ENCODE assay signal across 8 cellular contexts in genomic region chr3:71582612-71583568, GRCh38. TPM values are rescaled to one million over a fixed set of nuclear protein-coding genes. Genes with fewer than 3 reads are reported as not detected.
A peak's percentile ranks its signal among the peaks of the same experiment; 100 is the strongest.
DNase-seq lines count a peak whose midpoint lies in the region; ATAC-seq and TF ChIP-seq lines count a peak whose summit lies in the region.

No MANE protein-coding gene starts in this region.

- peak overlapping the region; percentile 94 for H3K27ac Mint-ChIP-seq in CD8-positive, alpha-beta T cell

- peaks cover 15% of the 10 kb centered on the region for H3K36me3 Mint-ChIP-seq in CD8-positive, alpha-beta T cell

- no peaks in the 10 kb centered on the region for H3K36me3 ChIP-seq in CD8-positive, alpha-beta T cell (ENCODE audit: insufficient read depth, low read length)

- POLR2A ChIA-PET in CD8-positive, alpha-beta T cell (lab: Charles Lee), result interaction anchor here (0.6 to 1.7 kb wide), 8 partner anchors 9 to 520 kb away, joined by 3 to 7 read pairs (median 5); no protein-coding TSS in a partner anchor

- peak overlapping the region; percentile 75 for H3K4me3 ChIP-seq in CD8-positive, alpha-beta T cell (ENCODE audit: low read depth, low read length)

- H3K27ac ChIP-seq in CD8-positive, alpha-beta T cell (ENCODE audit: low read depth, low read length), result peak overlapping the region; percentile 67

- CTCF ChIA-PET in CD8-positive, alpha-beta T cell (lab: Charles Lee), result interaction anchor here (0.9 to 1.4 kb wide), 7 partner anchors 12 to 1032 kb away, joined by 3 to 6 read pairs (median 3); no protein-coding TSS in a partner anchor

- intact Hi-C loops in CD8-positive, alpha-beta T cell (cut with DNase I, micrococcal nuclease), result loop anchor here (2.0 to 10.0 kb wide), 9 partner anchors 86 to 1414 kb away; partner anchors contain the start of genes EIF4E3 (in 1 of the 2) and PPP4R2 (in 1 of the 2)

- peaks cover 14% of the 10 kb centered on the region for H3K4me1 ChIP-seq in CD8-positive, alpha-beta T cell (ENCODE audit: insufficient read depth, low read length)

- peak; percentile 36 to 71 (median 62) for DNase-seq in CD8-positive, alpha-beta T cell
- peak; percentile 20 for DNase-seq in SW480 (ENCODE audit: low spot score)
- peak; percentile 39 for DNase-seq in amniotic epithelial cell (ENCODE audit: low read depth)
- peak; percentile 57 to 64 for DNase-seq in hippocampal formation (lab: John Stamatoyannopoulos, UW)
- peak; percentile 46 for DNase-seq in renal cortical epithelial cell (ENCODE audit: low read depth)

- no peaks in the 10 kb centered on the region for H3K9me3 ChIP-seq in CD8-positive, alpha-beta T cell (ENCODE audit: low read length)

- peaks cover 52% of the 10 kb centered on the region for H3K4me1 Mint-ChIP-seq in CD8-positive, alpha-beta T cell (ENCODE audit: low read depth)

- H3K27me3 Mint-ChIP-seq in CD8-positive, alpha-beta T cell (ENCODE audit: low read depth), result no peaks in the 10 kb centered on the region

- peak; percentile 40 for ATAC-seq in CD8-positive, alpha-beta T cell
- ATAC-seq in HG03354 (IDR thresholded peaks at IDR 0.05; ENCODE audit: poor library complexity, severe bottlenecking, unreplicated experiment), result peak; percentile 50
- no peak for ATAC-seq in GM21447 (IDR thresholded peaks at IDR 0.05; ENCODE audit: unreplicated experiment)
- no peak for ATAC-seq in GM18873 (IDR thresholded peaks at IDR 0.05; ENCODE audit: low FRiP score, unreplicated experiment)

- H3K27me3 ChIP-seq in CD8-positive, alpha-beta T cell (ENCODE audit: insufficient read depth, low read length), result no peaks in the 10 kb centered on the region

- no peaks in the 10 kb centered on the region for H3K9me3 Mint-ChIP-seq in CD8-positive, alpha-beta T cell

- TF ChIP-seq CTCF in CD8-positive, alpha-beta T cell (IDR thresholded peaks at IDR 0.05), result no peak

- peak overlapping the region; percentile 92 for H3K4me3 Mint-ChIP-seq in CD8-positive, alpha-beta T cell

RNA-seq across cellular contexts. Expression of gene FOXP1, which starts 0.6 kb away (rescaled TPM):
- 100 to 1,000 TPM; 411 to 413 TPM for total RNA-seq in CD8-positive, alpha-beta T cell
- 27.3 and 56.5 TPM in 2 replicates for total RNA-seq in renal cortical epithelial cell

Comparison
In these comparisons a context has a peak if more than half of its experiments do, and no peak if none do; other contexts are left out.
1. ATAC-seq: peak in CD8-positive, alpha-beta T cell (single experiment) and HG03354 (single experiment); none in GM21447 (single experiment) and GM18873 (single experiment).
2. Peak in every context shown above with its lines, with median percentiles within 50 percentile points of each other: DNase-seq.